In the genomic region with DNA sequence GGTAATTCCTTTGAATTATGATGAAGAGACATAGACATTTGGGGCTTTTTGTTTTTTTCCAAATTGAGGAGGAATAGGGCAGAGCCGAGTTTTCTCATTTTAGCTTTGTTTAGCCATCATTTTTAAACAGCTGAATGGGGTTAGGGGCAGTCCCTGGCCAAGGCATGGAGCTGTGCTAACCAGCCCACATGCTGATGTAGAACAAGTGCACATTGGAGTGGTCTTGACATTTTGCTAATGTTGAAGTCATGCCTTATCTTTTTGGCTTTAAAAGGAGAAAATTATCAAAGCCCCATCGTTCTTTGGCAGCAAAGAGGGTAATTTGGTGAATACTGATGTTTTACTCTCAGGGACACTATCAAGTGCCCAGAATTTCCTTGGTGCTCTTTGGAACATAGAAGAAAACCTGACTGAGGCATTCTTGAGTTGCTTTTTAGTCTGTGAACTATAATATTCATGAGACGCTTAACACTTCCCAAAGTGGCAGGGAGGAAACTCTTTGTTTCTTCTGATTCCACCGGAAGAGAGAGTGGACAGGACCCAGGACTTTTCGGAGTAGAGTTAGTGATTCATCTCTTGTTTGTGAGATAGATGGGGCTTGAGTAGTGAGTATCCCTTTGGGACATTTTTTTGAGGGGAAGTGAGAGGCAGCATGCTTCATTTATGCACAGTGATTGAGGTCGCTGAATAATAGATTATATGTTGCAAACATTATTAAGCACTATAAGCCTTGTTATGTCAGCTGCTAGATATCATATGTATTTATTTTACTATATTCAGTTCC, we compare ENCODE assay signal across 33 cellular contexts. TPM values are rescaled to one million over a fixed set of nuclear protein-coding genes. Genes with fewer than 3 reads are reported as not detected.
DNase-seq lines count a peak whose midpoint lies in the region; ATAC-seq, FAIRE-seq and TF ChIP-seq lines count a peak whose summit lies in the region.
"Had no signal": no experiment of that assay in that cellular context is flagged by ENCODE, and none has a peak within 500 bp of the region (broad histone marks: within the 10 kb centered on the region; RNA-seq: fewer than 3 reads in every experiment).

No MANE protein-coding gene starts in this region.

- H3K27me3 ChIP-seq in PC-9 (ENCODE audit: insufficient read depth, low read depth) = no peaks in the 10 kb centered on the region
- H3K27me3 ChIP-seq in GM12878 (replicated peaks in 1 of 2; ENCODE audit: control insufficient read depth in 2 of 2, insufficient read depth in 2 of 2, low read length in 1 of 2) = no peaks in the 10 kb centered on the region
- H3K27me3 ChIP-seq: left lung, neutrophil, tibial artery had no signal

- RAD21 ChIA-PET in GM12878 (lab: Charles Lee; ENCODE audit: unreplicated experiment) = interaction anchor here (0.8 to 2.1 kb wide), 3 partner anchors 11 to 116 kb away, joined by 3 to 4 read pairs (median 4); no protein-coding TSS in a partner anchor

- TF ChIP-seq POLR2A in GM12878 (IDR thresholded peaks at IDR 0.05; ENCODE audit: low read depth, low read length) = no peak

- BruUV-seq in PC-9 (replicated peaks; lab: Mats Ljungman, UMichigan) (no TSS peak), GM12878 (replicated peaks; lab: Mats Ljungman, UMichigan) (TSS peak; percentile 18)

- H3K27ac ChIP-seq in PC-9 (peak overlapping the region; percentile 19; the same call in 1 of the 2 replicates), GM12878 (ENCODE audit: control insufficient read depth, insufficient read depth) (no peak overlapping the region)
- H3K27ac ChIP-seq: C4-2B, epithelial cell of prostate, left lung, neutrophil, prostate gland, tibial artery, VCaP had no signal

- H3K4me2 ChIP-seq in PC-9 (no peak overlapping the region), GM12878 (ENCODE audit: control insufficient read depth, insufficient read depth) (no peak overlapping the region)

- H3K36me3 Mint-ChIP-seq in stimulated activated memory B cell treated with anti-CD40 and anti-IgM and Interleukin-4, amounts not matched to agents 10 μg/mL and 1 μg/mL and 100 μg/mL, for 72 hours = peaks cover 42% of the 10 kb centered on the region

- CTCF ChIA-PET in PC-9 (lab: Charles Lee) = interaction anchor here (0.6 kb wide), 1 partner anchor 16 kb away, joined by 4 read pairs; no protein-coding TSS in a partner anchor
- CTCF ChIA-PET in GM12878 (lab: Yijun Ruan, JAX) = interaction anchor here (0.7 to 2.1 kb wide), 4 partner anchors 12 to 50 kb away, joined by 3 to 9 read pairs (median 4); no protein-coding TSS in a partner anchor

- H3K9me2 ChIP-seq in PC-9 (ENCODE audit: insufficient read depth) = no peaks in the 10 kb centered on the region

- H3K4me1 Mint-ChIP-seq in stimulated activated memory B cell treated with anti-CD40 and anti-IgM and Interleukin-4, amounts not matched to agents 10 μg/mL and 1 μg/mL and 100 μg/mL, for 72 hours = peaks cover 11% of the 10 kb centered on the region

- in situ Hi-C loops in GM12878 (cut with MboI) = no loop called here

- intact Hi-C loops in PC-9 (cut with micrococcal nuclease; ENCODE audit: unreplicated experiment) = no loop called here
- intact Hi-C loops in GM12878 (cut with micrococcal nuclease; ENCODE audit: unreplicated experiment) = no loop called here

- peaks cover under 1% of the 10 kb centered on the region for H4K20me1 ChIP-seq in PC-9 (ENCODE audit: insufficient read depth)
- H4K20me1 ChIP-seq in GM12878 (ENCODE audit: control insufficient read depth, insufficient read depth) = no peaks in the 10 kb centered on the region

- H2AFZ ChIP-seq in PC-9 (no peak overlapping the region), GM12878 (ENCODE audit: control insufficient read depth, low read depth, low read length) (no peak overlapping the region)

- no peaks in the 10 kb centered on the region for H3K9me3 ChIP-seq in PC-9 (ENCODE audit: insufficient read depth, low read depth)
- no peaks in the 10 kb centered on the region for H3K9me3 ChIP-seq in GM12878 (replicated peaks; ENCODE audit: control insufficient read depth, insufficient read depth, low read length)
- H3K9me3 ChIP-seq: left lung, neutrophil, prostate gland, tibial artery had no signal

- TF ChIP-seq CTCF in PC-9 (conservative IDR thresholded peaks at IDR 0.05) (no peak), GM12878 (IDR thresholded peaks at IDR 0.05 in 2 of 3, conservative IDR thresholded peaks at IDR 0.05 in 1 of 3; ENCODE audit: control insufficient read depth in 2 of 3, extremely low read depth in 1 of 3, insufficient read depth in 1 of 3, low read depth in 3 of 3, low read length in 3 of 3) (no peak), fibroblast of the aortic adventitia (IDR thresholded peaks at IDR 0.05; ENCODE audit: insufficient read depth, low read length) (no peak)

- SMC1A ChIA-PET in GM12878 (lab: Charles Lee; ENCODE audit: uncharacterized antibody, unreplicated experiment) = interaction anchor here (0.8 to 2.2 kb wide), 6 partner anchors 11 to 55 kb away, joined by 3 to 11 read pairs (median 5); no protein-coding TSS in a partner anchor

- H3K9ac ChIP-seq in GM12878 (ENCODE audit: control insufficient read depth, insufficient read depth, low read length) = no peak overlapping the region

- POLR2A ChIA-PET in PC-9 (lab: Charles Lee; ENCODE audit: unreplicated experiment) = interaction anchor here (0.7 kb wide), 2 partner anchors 42 to 73 kb away, joined by 4 to 6 read pairs; no protein-coding TSS in a partner anchor
- POLR2A ChIA-PET in GM12878 (lab: Charles Lee) = no interaction called here

- ATAC-seq in GM12878 (no peak; the same call in 2 of the 3 replicates), GM19467 (IDR thresholded peaks at IDR 0.05; ENCODE audit: unreplicated experiment) (no peak)
- ATAC-seq in stimulated activated memory B cell treated with anti-CD40 and anti-IgM and Interleukin-4, amounts not matched to agents 10 μg/mL and 1 μg/mL and 100 μg/mL, for 72 hours = peak; percentile 60
- ATAC-seq: activated naive CD8-positive, alpha-beta T cell treated with anti-CD3 and anti-CD28 coated beads, Interleukin-2, amount 50 U/mL, for 24 hours; left lung; sciatic nerve had no signal

- no peaks in the 10 kb centered on the region for H3K27me3 Mint-ChIP-seq in stimulated activated memory B cell treated with anti-CD40 and anti-IgM and Interleukin-4, amounts not matched to agents 10 μg/mL and 1 μg/mL and 100 μg/mL, for 72 hours
- H3K27me3 Mint-ChIP-seq: activated naive CD8-positive, alpha-beta T cell treated with anti-CD3 and anti-CD28 coated beads, Interleukin-2, amount 50 U/mL, for 24 hours; IgD-negative memory B cell had no signal

- WGBS in GM12878 (ENCODE audit: insufficient coverage, insufficient replicate concordance, low lambda C conversion rate, missing lambda C conversion rate) = 60% methylated on average over 6 of the region's 6 CpGs

- no peak for FAIRE-seq in GM12878 (lab: Jason Lieb, UNC)
- FAIRE-seq: islet of Langerhans, RCC 7860 had no signal

- peaks cover 53% of the 10 kb centered on the region for H3K79me2 ChIP-seq in PC-9 (ENCODE audit: low read depth)
- no peaks in the 10 kb centered on the region; the same call in 1 of the 2 replicates for H3K79me2 ChIP-seq in GM12878 (ENCODE audit: control insufficient read depth, insufficient read depth, low read length)

- no peak for TF ChIP-seq EP300 in GM12878 (IDR thresholded peaks at IDR 0.05; ENCODE audit: borderline replicate concordance in 1 of 2, control insufficient read depth in 1 of 2, low read depth in 2 of 2, low read length in 2 of 2)

- H3K4me1 ChIP-seq in PC-9 (replicated peaks; ENCODE audit: insufficient read depth) (peaks cover 23% of the 10 kb centered on the region), GM12878 (ENCODE audit: control insufficient read depth, insufficient read depth, low read length) (no peaks in the 10 kb centered on the region)
- H3K4me1 ChIP-seq: left lung, prostate gland had no signal

- H3F3A ChIP-seq in PC-9 (ENCODE audit: insufficient read depth, low read depth) = peaks cover 55% of the 10 kb centered on the region

- H3K36me3 ChIP-seq in PC-9 (ENCODE audit: low read depth) (peaks cover 15% of the 10 kb centered on the region), GM12878 (ENCODE audit: control insufficient read depth in 2 of 2, insufficient read depth in 2 of 2, low read length in 1 of 2) (peaks cover 0 to 13% of the 10 kb centered on the region in 2 experiments; a peak in 3 of 4 replicates)
- H3K36me3 ChIP-seq: neutrophil, prostate gland had no signal

- no peak overlapping the region for H3K4me3 Mint-ChIP-seq in stimulated activated memory B cell treated with anti-CD40 and anti-IgM and Interleukin-4, amounts not matched to agents 10 μg/mL and 1 μg/mL and 100 μg/mL, for 72 hours
- H3K4me3 Mint-ChIP-seq: activated naive CD8-positive, alpha-beta T cell treated with anti-CD3 and anti-CD28 coated beads, Interleukin-2, amount 50 U/mL, for 24 hours; IgD-negative memory B cell had no signal

- H3K4me3 ChIP-seq in PC-9 (no peak overlapping the region), GM12878 (no peak overlapping the region), fibroblast of the aortic adventitia (ENCODE audit: low read depth, low read length) (no peak overlapping the region)
- H3K4me3 ChIP-seq: left lung, prostate gland, tibial artery had no signal

- no peak for DNase-seq in PC-9
- no peak for DNase-seq in GM12878 (ENCODE audit: low read depth, low spot score)
- peak; percentile 28 for DNase-seq in fibroblast of the aortic adventitia (ENCODE audit: low read depth)
- DNase-seq in DMS79 (lab: John Stamatoyannopoulos, UW) = no peak
- DNase-seq in EL = no peak
- DNase-seq: activated CD4-positive, alpha-beta T cell treated with anti-CD3 and anti-CD28 coated beads, Interleukin-2, amount 50 U/mL, for 1 hour; activated effector memory CD4-positive, alpha-beta T cell treated with anti-CD3 and anti-CD28 coated beads, Interleukin-2, amount 50 U/mL, for 16 hours; activated naive CD8-positive, alpha-beta T cell treated with anti-CD3 and anti-CD28 coated beads, Interleukin-2, amount 50 U/mL, for 24 hours; activated T-cell treated with anti-CD3 and anti-CD28 coated beads, Interleukin-2, amount 50 U/mL, for 1 hour; COR-L47; DMS53; GDM1; glutamatergic neuron; GOT3; left lung; mesenchymal stem cell; MV-4-11; NCI-H748 treated with DMSO at 0.1 percent for 48 hours; stimulated activated CD4-positive, alpha-beta T cell treated with anti-CD3 and anti-CD28 coated beads, Interleukin-12 subunit alpha, Interleukin-12 subunit beta, amount 100 ng/mL, for 4 hours; stimulated activated CD4-positive, alpha-beta T cell treated with anti-CD3 and anti-CD28 coated beads, Interleukin-2, amount 100 ng/mL, for 48 hours; SW 1271 had no signal

- no peak for TF ChIP-seq RAD21 in GM12878 (IDR thresholded peaks at IDR 0.05; ENCODE audit: insufficient read depth, low read depth, low read length)

- no peaks in the 10 kb centered on the region for H3K9me3 Mint-ChIP-seq in stimulated activated memory B cell treated with anti-CD40 and anti-IgM and Interleukin-4, amounts not matched to agents 10 μg/mL and 1 μg/mL and 100 μg/mL, for 72 hours
- H3K9me3 Mint-ChIP-seq: activated naive CD8-positive, alpha-beta T cell treated with anti-CD3 and anti-CD28 coated beads, Interleukin-2, amount 50 U/mL, for 24 hours; IgD-negative memory B cell had no signal

- peak overlapping the region; percentile 18 for H3K27ac Mint-ChIP-seq in stimulated activated memory B cell treated with anti-CD40 and anti-IgM and Interleukin-4, amounts not matched to agents 10 μg/mL and 1 μg/mL and 100 μg/mL, for 72 hours
- H3K27ac Mint-ChIP-seq: activated naive CD8-positive, alpha-beta T cell treated with anti-CD3 and anti-CD28 coated beads, Interleukin-2, amount 50 U/mL, for 24 hours; IgD-negative memory B cell had no signal

RNA-seq across cellular contexts. Expression of a gene that starts 45.0 kb away (rescaled TPM):
- 58.7 and 89.8 TPM in 2 replicates for total RNA-seq in PC-9 (2021)
- 161 and 165 TPM in 2 replicates for total RNA-seq in GM12878 (2013; cell fraction: nucleolus; rRNA removed)
- 19.0 and 23.8 TPM in 2 replicates for total RNA-seq in GM12878 (2014; rRNA removed)
- 27.4 and 29.0 TPM in 2 replicates for total RNA-seq in GM12878 (2014; rRNA removed; fragmentation: Illumina TruSeq; extraction: Trizol)
- 28.4 and 32.0 TPM in 2 replicates for total RNA-seq in GM12878 (2021)
- polyA plus RNA-seq in GM12878 (2011; ENCODE audit: low read depth) = 26.8 TPM
- polyA plus RNA-seq in GM12878 (2011; rRNA removed) = 45.5 and 56.4 TPM in 2 replicates
- 27.5 and 36.6 TPM in 2 replicates for polyA plus RNA-seq in GM12878 (2011; cell fraction: cytosol; rRNA removed)
- polyA plus RNA-seq in GM12878 (2011; cell fraction: nucleus; rRNA removed) = 31.4 and 35.0 TPM in 2 replicates
- 28.6 and 31.1 TPM in 2 replicates for polyA plus RNA-seq in GM12878 (2012)
- polyA plus RNA-seq in GM12878 (2014; fragmentation: Illumina TruSeq; extraction: Trizol) = 36.8 and 50.2 TPM in 2 replicates
- polyA plus RNA-seq in GM12878 (2014; fragmentation: Nextera tagmentation; extraction: Ambion mirVana) = 10 to 100 TPM; 17.6 to 21.5 TPM
- polyA plus RNA-seq in GM12878 (2014; rRNA removed) = 25.2 and 31.4 TPM in 2 replicates
- 10 to 100 TPM; 22.5 to 24.0 TPM for polyA plus RNA-seq in GM12878 (2016; fragmentation: Nextera tagmentation; extraction: Ambion mirVana)
- 33.5 and 51.9 TPM in 2 replicates for polyA minus RNA-seq in GM12878 (2011; rRNA and poly(A)+ RNA removed)
- 8.8 and 9.8 TPM in 2 replicates for polyA minus RNA-seq in GM12878 (2011; cell fraction: cytosol; rRNA and poly(A)+ RNA removed)
- polyA minus RNA-seq in GM12878 (2011; cell fraction: nucleus; rRNA and poly(A)+ RNA removed) = 20.3 and 32.3 TPM in 2 replicates
- 27.5 and 34.1 TPM in 2 replicates for total RNA-seq in fibroblast of the aortic adventitia (ENCODE audit: low replicate concordance)
